In genomic region chr15:36156855-36157521, GRCh38 we compare ENCODE assay signal across 1 cellular context.
TF ChIP-seq lines count a peak whose summit lies in the region.

No MANE protein-coding gene starts in this region.

TF ChIP-seq in GM23338, 12 proteins besides CTCF, POLR2A, EP300 and RAD21 (continued from another document):
- no peak for TF ChIP-seq NANOG (IDR thresholded peaks at IDR 0.05; ENCODE audit: borderline replicate concordance)
- TF ChIP-seq ZNF331 (CRISPR knock-in tag; IDR thresholded peaks at IDR 0.05; ENCODE audit: low read depth): no peak
- no peak for TF ChIP-seq ZNF462 (CRISPR knock-in tag; IDR thresholded peaks at IDR 0.05)
- no peak for TF ChIP-seq REST (IDR thresholded peaks at IDR 0.05; ENCODE audit: unreplicated experiment)
- TF ChIP-seq STAT1 (IDR thresholded peaks at IDR 0.05; ENCODE audit: unreplicated experiment): no peak
- TF ChIP-seq JUNB (IDR thresholded peaks at IDR 0.05; ENCODE audit: unreplicated experiment): no peak
